ENCODE assay signal across 8 cellular contexts in genomic region chr11:6606471-6607189, GRCh38. TPM values are rescaled to one million over a fixed set of nuclear protein-coding genes. Genes with fewer than 3 reads are reported as not detected.
DNase-seq lines count a peak whose midpoint lies in the region; ATAC-seq and TF ChIP-seq lines count a peak whose summit lies in the region.

No MANE protein-coding gene starts in this region.

- H3K36me3 ChIP-seq in ES-I3 (ENCODE audit: insufficient read depth, low read length) (peaks cover 27% of the 10 kb centered on the region), mammary epithelial cell (ENCODE audit: insufficient read depth, low read length) (peaks cover 20% of the 10 kb centered on the region), gastrocnemius medialis (peaks cover 0 to 42% of the 10 kb centered on the region in 2 donors)

- no peak for TF ChIP-seq CTCF in mammary epithelial cell (conservative IDR thresholded peaks at IDR 0.05 in 1 of 2, IDR thresholded peaks at IDR 0.05 in 1 of 2; ENCODE audit: extremely low read depth in 1 of 2, insufficient read depth in 1 of 2, low read depth in 1 of 2, low read length in 2 of 2)
- no peak for TF ChIP-seq CTCF in gastrocnemius medialis (IDR thresholded peaks at IDR 0.05 in 4 of 5, conservative IDR thresholded peaks at IDR 0.05 in 1 of 5)

- H4K20me1 ChIP-seq in mammary epithelial cell (ENCODE audit: insufficient read depth, low read length): no peaks in the 10 kb centered on the region

- in situ Hi-C loops in SK-MEL-5 (cut with HindIII; ENCODE audit: low pct_unique_long_range_greater_than_20kb, low sequenced_read_pairs) (no loop called here), mammary epithelial cell (cut with MboI; ENCODE audit: low sequenced_read_pairs in 2 of 2) (no loop called here), gastrocnemius medialis (cut with MboI; ENCODE audit: low sequenced_read_pairs in 4 of 4) (loop anchor here in 3 of 4 donors (5.0 to 10.0 kb wide), 3 partner anchors 76 to 132 kb away; partner anchors contain the start of genes MRPL17 (in 2 of the 3) and TRIM3 (in 1 of the 3))

- peak overlapping the region; percentile 56 for H3K4me2 ChIP-seq in mammary epithelial cell (ENCODE audit: insufficient read depth, low read depth, low read length)

- peaks cover 99% of the 10 kb centered on the region for H3K79me2 ChIP-seq in mammary epithelial cell (ENCODE audit: insufficient read depth, low read length)

- H3K4me1 ChIP-seq in ES-I3 (ENCODE audit: insufficient read depth, low read length) (peaks cover 20% of the 10 kb centered on the region), mammary epithelial cell (ENCODE audit: insufficient read depth, low read length) (peaks cover 39% of the 10 kb centered on the region), gastrocnemius medialis (peaks cover 52 to 59% of the 10 kb centered on the region in 2 donors)

- H3K9me3 ChIP-seq in ES-I3 (ENCODE audit: control insufficient read depth, insufficient read depth, low read length) (no peaks in the 10 kb centered on the region), mammary epithelial cell (replicated peaks; ENCODE audit: insufficient read depth, low read length) (no peaks in the 10 kb centered on the region), iPS-18c (ENCODE audit: control insufficient read depth, insufficient read depth, low read length) (no peaks in the 10 kb centered on the region), gastrocnemius medialis (no peaks in the 10 kb centered on the region)

- 12% methylated on average over 11 of the region's 11 CpGs for WGBS in mammary epithelial cell (ENCODE audit: low coverage, missing lambda C conversion rate)

- H3K9ac ChIP-seq in ES-I3 (ENCODE audit: low read depth, low read length) (peak overlapping the region; percentile 12), mammary epithelial cell (ENCODE audit: insufficient read depth, low read length) (no peak overlapping the region)

- CTCF ChIA-PET in mammary epithelial cell (lab: Charles Lee; ENCODE audit: low non-redundant PET): no interaction called here

- DNase-seq in HS-5 (ENCODE audit: low read depth): peak; percentile 84
- peak; percentile 79 for DNase-seq in SK-MEL-5 (ENCODE audit: low read depth, low spot score)
- DNase-seq in mammary epithelial cell: peak; percentile 83
- peak; percentile 73 to 85 for DNase-seq in gastrocnemius medialis
- DNase-seq in NCI-H345 treated with DMSO at 0.1 percent for 48 hours (lab: John Stamatoyannopoulos, UW; ENCODE audit: unreplicated experiment): no peak

- H3K27ac ChIP-seq in mammary epithelial cell (ENCODE audit: insufficient read depth, low read depth, low read length) (peak overlapping the region; percentile 45), gastrocnemius medialis (peak overlapping the region; percentile 93 to 97 (median 94))

- H3K27me3 ChIP-seq in mammary epithelial cell (ENCODE audit: insufficient read depth, low read length): no peaks in the 10 kb centered on the region
- no peaks in the 10 kb centered on the region for H3K27me3 ChIP-seq in gastrocnemius medialis

- BruUV-seq in mammary epithelial cell (replicated peaks; lab: Mats Ljungman, UMichigan): no TSS peak

- dilution Hi-C loops in mammary epithelial cell (cut with HindIII; ENCODE audit: low sequenced_read_pairs): no loop called here

- ATAC-seq in GM21381 (IDR thresholded peaks at IDR 0.05; ENCODE audit: unreplicated experiment) (peak; percentile 47), gastrocnemius medialis (peak; percentile 24 to 55)

- H2AFZ ChIP-seq in mammary epithelial cell (ENCODE audit: low read depth, low read length): peak overlapping the region; percentile 14

- intact Hi-C loops in mammary epithelial cell (cut with micrococcal nuclease) (no loop called here), gastrocnemius medialis (cut with DNase I; ENCODE audit: low total_unique reads) (loop anchor here (1.0 to 10.0 kb wide), 2 partner anchors 77 to 372 kb away; partner anchors contain the start of genes CNGA4, FHIP1B and MRPL17)

- peak; percentile 71 to 72 for TF ChIP-seq POLR2A in gastrocnemius medialis (IDR thresholded peaks at IDR 0.05)

- H3K4me3 ChIP-seq in mammary epithelial cell (replicated peaks in 1 of 3; ENCODE audit: insufficient read depth in 1 of 3, low read depth in 2 of 3, low read length in 3 of 3) (peak overlapping the region in 1 of 3 experiments; percentile 11), iPS-18c (ENCODE audit: insufficient read depth, low read depth, low read length) (peak overlapping the region; percentile 16; the same call in 1 of the 2 replicates), gastrocnemius medialis (peak overlapping the region; percentile 4 to 36 (median 22))

RNA-seq across cellular contexts. Expression of gene ILK, which starts 3.1 kb away (rescaled TPM):
- total RNA-seq in SK-MEL-5 (2014; rRNA removed; shearing (Covaris generic)): 106 and 111 TPM in 2 replicates
- 112 and 118 TPM in 2 replicates for polyA plus RNA-seq in SK-MEL-5 (2015; cell fraction: cytosol; rRNA removed)
- polyA plus RNA-seq in SK-MEL-5 (2015; cell fraction: nucleus; rRNA removed): 109 and 131 TPM in 2 replicates
- total RNA-seq in mammary epithelial cell: 100 to 1,000 TPM in 1 of 2 donors, 10 to 100 TPM in 1; 87.9 to 136 TPM
- 175 TPM for polyA plus RNA-seq in mammary epithelial cell
- 199 TPM for polyA minus RNA-seq in mammary epithelial cell
- 100 to 1,000 TPM in 1 of 4 donors, 10 to 100 TPM in 3; 48.3 to 113 (median 70.5) TPM for total RNA-seq in gastrocnemius medialis

RNA-seq across cellular contexts. Expression of gene RRP8, which starts 3.2 kb away (rescaled TPM):
- total RNA-seq in SK-MEL-5 (2014; rRNA removed; shearing (Covaris generic)): 32.5 and 35.5 TPM in 2 replicates
- 19.4 and 27.5 TPM in 2 replicates for polyA plus RNA-seq in SK-MEL-5 (2015; cell fraction: cytosol; rRNA removed)
- polyA plus RNA-seq in SK-MEL-5 (2015; cell fraction: nucleus; rRNA removed): 20.0 and 37.4 TPM in 2 replicates
- total RNA-seq in mammary epithelial cell (10 to 100 TPM in 1 of 2 donors, 1 to 10 TPM in 1; 9.7 to 20.6 TPM), gastrocnemius medialis (10 to 100 TPM; 10.9 to 25.7 (median 14.9) TPM)
- polyA plus RNA-seq in mammary epithelial cell: 11.5 TPM
- 11.0 TPM for polyA minus RNA-seq in mammary epithelial cell

RNA-seq across cellular contexts. Expression of gene TAF10, which starts 5.4 kb away (rescaled TPM):
- total RNA-seq in SK-MEL-5 (2014; rRNA removed; shearing (Covaris generic)): 122 and 129 TPM in 2 replicates
- 89.1 and 132 TPM in 2 replicates for polyA plus RNA-seq in SK-MEL-5 (2015; cell fraction: cytosol; rRNA removed)
- polyA plus RNA-seq in SK-MEL-5 (2015; cell fraction: nucleus; rRNA removed): 113 and 137 TPM in 2 replicates
- total RNA-seq in mammary epithelial cell: 100 to 1,000 TPM in 1 of 2 donors, 10 to 100 TPM in 1; 26.3 to 115 TPM
- polyA plus RNA-seq in mammary epithelial cell: 101 TPM
- polyA minus RNA-seq in mammary epithelial cell: 135 TPM
- total RNA-seq in gastrocnemius medialis: 10 to 100 TPM; 49.8 to 77.8 (median 65.7) TPM

RNA-seq across cellular contexts. Expression of gene TPP1, which starts 12.6 kb away (rescaled TPM):
- 84.3 and 91.7 TPM in 2 replicates for total RNA-seq in SK-MEL-5 (2014; rRNA removed; shearing (Covaris generic))
- polyA plus RNA-seq in SK-MEL-5 (2015; cell fraction: cytosol; rRNA removed): 712 and 729 TPM in 2 replicates
- 352 and 406 TPM in 2 replicates for polyA plus RNA-seq in SK-MEL-5 (2015; cell fraction: nucleus; rRNA removed)
- total RNA-seq in mammary epithelial cell (10 to 100 TPM; 59.2 to 73.9 TPM), gastrocnemius medialis (10 to 100 TPM; 13.9 to 43.4 (median 19.6) TPM)
- polyA plus RNA-seq in mammary epithelial cell: 60.5 TPM
- 99.5 TPM for polyA minus RNA-seq in mammary epithelial cell

RNA-seq across cellular contexts. Expression of gene DCHS1, which starts 49.0 kb away (rescaled TPM):
- 0.11 and 0.19 TPM in 2 replicates for total RNA-seq in SK-MEL-5 (2014; rRNA removed; shearing (Covaris generic))
- 0.23 and 0.24 TPM in 2 replicates for polyA plus RNA-seq in SK-MEL-5 (2015; cell fraction: cytosol; rRNA removed)
- polyA plus RNA-seq in SK-MEL-5 (2015; cell fraction: nucleus; rRNA removed): 0.53 TPM in 2 replicates
- total RNA-seq in mammary epithelial cell: under 1 TPM; 0.50 to 0.59 TPM
- 0.05 TPM for polyA plus RNA-seq in mammary epithelial cell
- polyA minus RNA-seq in mammary epithelial cell: 0.05 TPM
- total RNA-seq in gastrocnemius medialis: 1 to 10 TPM; 1.5 to 3.8 (median 2.8) TPM

Comparison
In these comparisons a context has a peak if more than half of its experiments do, and no peak if none do; other contexts are left out.
1. in situ Hi-C loops: an anchor here in gastrocnemius medialis (5.0 to 10.0 kb wide); none called in SK-MEL-5 and mammary epithelial cell.